In the genomic region with DNA sequence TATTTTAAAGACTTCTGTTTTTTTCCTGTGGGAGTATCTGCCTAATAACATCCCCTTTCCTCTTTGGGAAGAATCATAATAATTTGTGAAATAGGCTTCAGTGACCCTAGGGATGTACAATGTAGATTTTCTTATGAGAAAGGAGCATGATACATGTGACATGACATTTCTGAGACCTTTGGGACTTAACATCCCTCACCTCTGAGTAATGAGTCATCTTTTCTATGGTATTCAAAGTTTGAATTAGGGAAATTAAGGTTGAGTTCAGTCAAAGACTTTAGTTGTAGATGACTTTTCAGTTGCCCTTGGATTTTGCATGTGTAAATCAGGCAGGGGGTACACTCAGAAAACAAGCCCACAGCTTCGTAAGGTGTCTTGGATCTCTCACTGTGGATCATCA, we compare ENCODE assay signal across 10 cellular contexts. TPM values are rescaled to one million over a fixed set of nuclear protein-coding genes. Genes with fewer than 3 reads are reported as not detected.
DNase-seq lines count a peak whose midpoint lies in the region; ATAC-seq and TF ChIP-seq lines count a peak whose summit lies in the region.
"Had no signal": no experiment of that assay in that cellular context is flagged by ENCODE, and none has a peak within 500 bp of the region (broad histone marks: within the 10 kb centered on the region; RNA-seq: fewer than 3 reads in every experiment).

No MANE protein-coding gene starts in this region.

- intact Hi-C loops in activated naive CD4-positive, alpha-beta T cell treated with anti-CD3 and anti-CD28 coated beads for 36 hours (cut with micrococcal nuclease): loop anchor here (1.0 to 2.0 kb wide), 3 partner anchors 12 to 29 kb away; no protein-coding TSS in a partner anchor
- intact Hi-C loops in ascending aorta (cut with DNase I): no loop called here
- intact Hi-C loops in thyroid gland (cut with DNase I): no loop called here
- intact Hi-C loops in CD14-positive monocyte (cut with micrococcal nuclease): no loop called here

- TF ChIP-seq CTCF in ascending aorta (IDR thresholded peaks at IDR 0.05) (no peak), thyroid gland (IDR thresholded peaks at IDR 0.05) (no peak), CD14-positive monocyte (IDR thresholded peaks at IDR 0.05) (no peak)

- no peak for ATAC-seq in GM21515 (IDR thresholded peaks at IDR 0.05; ENCODE audit: unreplicated experiment)
- ATAC-seq: natural killer cell treated with Interleukin-12 subunit alpha and Interleukin-12 subunit beta and Interleukin-15 and Interleukin-18, amount 100 ng/mL, for 72 hours had no signal

- H3K9me3 ChIP-seq in ascending aorta (no peaks in the 10 kb centered on the region), mucosa of stomach (ENCODE audit: control insufficient read depth, low read length) (no peaks in the 10 kb centered on the region), thyroid gland (no peaks in the 10 kb centered on the region)

- H3K27ac Mint-ChIP-seq in activated naive CD4-positive, alpha-beta T cell treated with anti-CD3 and anti-CD28 coated beads for 36 hours: peak overlapping the region; percentile 72
- H3K27ac Mint-ChIP-seq in CD14-positive monocyte: peak overlapping the region in 1 of 7 donors; percentile 73
- H3K27ac Mint-ChIP-seq: natural killer cell treated with Interleukin-12 subunit alpha and Interleukin-12 subunit beta and Interleukin-15 and Interleukin-18, amount 100 ng/mL, for 72 hours had no signal

- H3K36me3 ChIP-seq in ascending aorta (no peaks in the 10 kb centered on the region), mucosa of stomach (ENCODE audit: control insufficient read depth, insufficient read depth, low read length) (no peaks in the 10 kb centered on the region), thyroid gland (no peaks in the 10 kb centered on the region)

- DNase-seq in activated naive CD4-positive, alpha-beta T cell treated with anti-CD3 and anti-CD28 coated beads for 36 hours: peak; percentile 34
- DNase-seq in activated naive CD4-positive, alpha-beta T cell (lab: John Stamatoyannopoulos, UW): no peak
- DNase-seq in ascending aorta (ENCODE audit: low spot score in 2 of 2) (no peak), thyroid gland (no peak), CD14-positive monocyte (ENCODE audit: low spot score) (no peak), NK-92 (lab: John Stamatoyannopoulos, UW; ENCODE audit: unreplicated experiment) (no peak)
- DNase-seq: NCI-H1092 had no signal

- peak overlapping the region; percentile 57 for H3K9ac ChIP-seq in mucosa of stomach (ENCODE audit: low read length)

- H3K9me3 Mint-ChIP-seq in activated naive CD4-positive, alpha-beta T cell treated with anti-CD3 and anti-CD28 coated beads for 36 hours: no peaks in the 10 kb centered on the region
- H3K9me3 Mint-ChIP-seq in CD14-positive monocyte: peaks cover 0 to 2% (median 0%) of the 10 kb centered on the region in 7 donors
- H3K9me3 Mint-ChIP-seq: natural killer cell treated with Interleukin-12 subunit alpha and Interleukin-12 subunit beta and Interleukin-15 and Interleukin-18, amount 100 ng/mL, for 72 hours had no signal

- H3K4me1 ChIP-seq in ascending aorta (peaks cover 50 to 91% of the 10 kb centered on the region in 2 donors), mucosa of stomach (ENCODE audit: control insufficient read depth, insufficient read depth, low read length) (peaks cover 36% of the 10 kb centered on the region), thyroid gland (peaks cover 19 to 43% of the 10 kb centered on the region in 2 donors)

- 77 to 95% methylated on average over 1 of the region's 1 CpG for WGBS in thyroid gland, 2 donors

- H3K27ac ChIP-seq in ascending aorta (peak overlapping the region; percentile 88 to 90), thyroid gland (peak overlapping the region; percentile 78 to 83 (median 80))

- CTCF ChIA-PET in activated naive CD4-positive, alpha-beta T cell treated with anti-CD3 and anti-CD28 coated beads for 36 hours (lab: Charles Lee): interaction anchor here (2.3 kb wide), 1 partner anchor 12 kb away, joined by 11 read pairs; no protein-coding TSS in a partner anchor

- no peak for TF ChIP-seq POLR2A in thyroid gland (IDR thresholded peaks at IDR 0.05)

- H3K36me3 Mint-ChIP-seq in activated naive CD4-positive, alpha-beta T cell treated with anti-CD3 and anti-CD28 coated beads for 36 hours (ENCODE audit: low read depth): no peaks in the 10 kb centered on the region
- peaks cover 0 to 1% of the 10 kb centered on the region in 2 donors for H3K36me3 Mint-ChIP-seq in CD14-positive monocyte
- H3K36me3 Mint-ChIP-seq: natural killer cell treated with Interleukin-12 subunit alpha and Interleukin-12 subunit beta and Interleukin-15 and Interleukin-18, amount 100 ng/mL, for 72 hours had no signal

- H3K4me3 ChIP-seq in ascending aorta: no peak overlapping the region
- no peak overlapping the region for H3K4me3 ChIP-seq in mucosa of stomach (ENCODE audit: low read length)
- no peak overlapping the region for H3K4me3 ChIP-seq in thyroid gland (replicated peaks in 1 of 3)

- H3K27me3 ChIP-seq in ascending aorta (no peaks in the 10 kb centered on the region), mucosa of stomach (ENCODE audit: control insufficient read depth, insufficient read depth, low read length) (no peaks in the 10 kb centered on the region), thyroid gland (no peaks in the 10 kb centered on the region)

- peaks cover 25% of the 10 kb centered on the region for H3K4me1 Mint-ChIP-seq in activated naive CD4-positive, alpha-beta T cell treated with anti-CD3 and anti-CD28 coated beads for 36 hours (ENCODE audit: low read depth)
- H3K4me1 Mint-ChIP-seq in CD14-positive monocyte: peaks cover 15% of the 10 kb centered on the region

- H3K27me3 Mint-ChIP-seq in activated naive CD4-positive, alpha-beta T cell treated with anti-CD3 and anti-CD28 coated beads for 36 hours (ENCODE audit: low read depth): no peaks in the 10 kb centered on the region
- H3K27me3 Mint-ChIP-seq in CD14-positive monocyte (ENCODE audit: low read depth in 3 of 3): peaks cover 2 to 4% (median 3%) of the 10 kb centered on the region in 3 donors
- H3K27me3 Mint-ChIP-seq: natural killer cell treated with Interleukin-12 subunit alpha and Interleukin-12 subunit beta and Interleukin-15 and Interleukin-18, amount 100 ng/mL, for 72 hours had no signal

- H3K4me3 Mint-ChIP-seq in activated naive CD4-positive, alpha-beta T cell treated with anti-CD3 and anti-CD28 coated beads for 36 hours: no peak overlapping the region
- H3K4me3 Mint-ChIP-seq in CD14-positive monocyte: no peak overlapping the region
- H3K4me3 Mint-ChIP-seq: natural killer cell treated with Interleukin-12 subunit alpha and Interleukin-12 subunit beta and Interleukin-15 and Interleukin-18, amount 100 ng/mL, for 72 hours had no signal

RNA-seq across cellular contexts. Expression of a gene that starts 14.3 kb away (rescaled TPM):
- total RNA-seq in activated naive CD4-positive, alpha-beta T cell treated with anti-CD3 and anti-CD28 coated beads for 36 hours: 10 to 100 TPM; 27.1 to 29.7 TPM
- total RNA-seq in ascending aorta (75.5 TPM), thyroid gland (10 to 100 TPM in 3 of 4 donors, 1 to 10 TPM in 1; 9.2 to 27.3 (median 15.0) TPM)
- 1 to 10 TPM; 1.2 to 2.8 TPM for polyA plus RNA-seq in CD14-positive monocyte

RNA-seq across cellular contexts. Expression of a gene that starts 43.1 kb away (rescaled TPM):
- total RNA-seq in activated naive CD4-positive, alpha-beta T cell treated with anti-CD3 and anti-CD28 coated beads for 36 hours: 100 to 1,000 TPM; 215 to 216 TPM
- total RNA-seq in ascending aorta (34.9 TPM), thyroid gland (100 to 1,000 TPM; 137 to 299 (median 243) TPM)
- polyA plus RNA-seq in CD14-positive monocyte: 100 to 1,000 TPM; 410 to 459 TPM

RNA-seq across cellular contexts. Expression of a gene that starts 56.2 kb away (rescaled TPM):
- total RNA-seq in activated naive CD4-positive, alpha-beta T cell treated with anti-CD3 and anti-CD28 coated beads for 36 hours: 10 to 100 TPM; 46.1 to 51.7 TPM
- total RNA-seq in ascending aorta: 13.7 TPM
- 10 to 100 TPM; 17.8 to 88.3 (median 36.3) TPM for total RNA-seq in thyroid gland
- polyA plus RNA-seq in CD14-positive monocyte: 10 to 100 TPM; 18.3 to 20.4 TPM
